1 cellular context compared by ENCODE assay signal in the genomic region with DNA sequence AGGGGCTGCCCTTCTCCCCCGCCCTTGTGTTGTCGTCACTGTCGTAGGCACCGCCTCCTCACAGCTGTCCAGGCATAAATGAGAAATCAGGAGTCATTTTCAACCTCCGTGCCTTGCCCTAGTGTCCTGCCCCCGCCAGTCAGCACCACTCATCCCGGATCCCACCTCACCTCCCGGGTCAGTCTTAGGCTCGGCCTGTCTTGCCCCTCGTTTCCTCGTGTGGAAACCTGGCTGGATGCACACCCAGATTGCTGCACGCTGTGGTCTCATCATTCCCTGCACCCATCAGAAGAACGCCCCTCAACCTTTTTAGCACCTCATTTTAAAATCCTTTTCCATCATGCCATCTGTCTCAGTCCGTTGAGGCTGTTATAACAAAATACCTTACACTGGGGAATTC.
TF ChIP-seq lines count a peak whose summit lies in the region.

No MANE protein-coding gene starts in this region.

TF ChIP-seq in IMR-90, 13 proteins besides CTCF, POLR2A, EP300 and RAD21 (continued from another document):
- TF ChIP-seq, protein P1, sequence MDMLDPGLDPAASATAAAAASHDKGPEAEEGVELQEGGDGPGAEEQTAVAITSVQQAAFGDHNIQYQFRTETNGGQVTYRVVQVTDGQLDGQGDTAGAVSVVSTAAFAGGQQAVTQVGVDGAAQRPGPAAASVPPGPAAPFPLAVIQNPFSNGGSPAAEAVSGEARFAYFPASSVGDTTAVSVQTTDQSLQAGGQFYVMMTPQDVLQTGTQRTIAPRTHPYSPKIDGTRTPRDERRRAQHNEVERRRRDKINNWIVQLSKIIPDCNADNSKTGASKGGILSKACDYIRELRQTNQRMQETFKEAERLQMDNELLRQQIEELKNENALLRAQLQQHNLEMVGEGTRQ (IDR thresholded peaks at IDR 0.05; ENCODE audit: low read depth, low read length): no peak
- TF ChIP-seq BHLHE40 (IDR thresholded peaks at IDR 0.05; ENCODE audit: low read depth, low read length): no peak
- TF ChIP-seq NFE2L2 (IDR thresholded peaks at IDR 0.05; ENCODE audit: low read depth, low read length): no peak
